ENCODE assay signal across 27 cellular contexts in genomic region chr2:63064661-63065060, GRCh38. TPM values are rescaled to one million over a fixed set of nuclear protein-coding genes. Genes with fewer than 3 reads are reported as not detected.
"Had no signal": no experiment of that assay in that cellular context is flagged by ENCODE, and none has a peak within 500 bp of the region (broad histone marks: within the 10 kb centered on the region; RNA-seq: fewer than 3 reads in every experiment).

No MANE protein-coding gene starts in this region.

- H3K4me3 ChIP-seq: stomach, suprapubic skin, testis, thoracic aorta, thyroid gland, tibial artery, tibial nerve, transverse colon, upper lobe of left lung, upper lobe of right lung, uterus had no signal

- H3K27me3 ChIP-seq: testis had no signal

- H3K36me3 ChIP-seq: stomach, suprapubic skin, thoracic aorta, thyroid gland, tibial artery, tibial nerve, transverse colon, upper lobe of left lung, upper lobe of right lung, uterus had no signal

- H3K4me1 ChIP-seq: testis, upper lobe of right lung, uterus had no signal

- H3K9me3 ChIP-seq: suprapubic skin, testis, thoracic aorta, thyroid gland, tibial artery, tibial nerve, transverse colon, upper lobe of right lung, uterus had no signal

- ATAC-seq: stimulated activated effector memory CD8-positive, alpha-beta T cell treated with anti-CD3 and anti-CD28 coated beads, Interleukin-12 subunit alpha, Interleukin-12 subunit beta, amount 100 ng/mL, for 72 hours; stimulated activated memory B cell treated with anti-CD40 and anti-IgM and Interleukin-4, amounts not matched to agents 10 μg/mL and 1 μg/mL and 100 μg/mL, for 72 hours; stimulated activated naive B cell treated with anti-CD40 and anti-IgM and Interleukin-4, amounts not matched to agents 10 μg/mL and 1 μg/mL and 100 μg/mL, for 72 hours; stimulated activated naive CD8-positive, alpha-beta T cell treated with anti-CD3 and anti-CD28 coated beads, Interleukin-15, amount 100 ng/mL, for 72 hours; stimulated activated naive CD8-positive, alpha-beta T cell treated with anti-CD3 and anti-CD28 coated beads, Interleukin-15, Interleukin-2, amounts not matched to agents 100 U/mL and 50 U/mL, for 24 hours; upper lobe of right lung had no signal

- DNase-seq: stimulated activated CD4-positive, alpha-beta T cell treated with anti-CD3 and anti-CD28 coated beads, Interleukin-2, amount 100 ng/mL, for 48 hours; stimulated activated CD4-positive, alpha-beta T cell treated with anti-CD3 and anti-CD28 coated beads, Interleukin-4, amount 100 ng/mL, for 1 hour; stimulated activated CD4-positive, alpha-beta T cell treated with anti-CD3 and anti-CD28 coated beads, Interleukin-4, amount 100 ng/mL, for 24 hours; stimulated activated CD4-positive, alpha-beta T cell treated with anti-CD3 and anti-CD28 coated beads, Interleukin-4, amount 100 ng/mL, for 4 hours; stimulated activated CD8-positive, alpha-beta memory T cell treated with anti-CD3 and anti-CD28 coated beads, Interleukin-4, amount 100 ng/mL, for 48 hours; stimulated activated naive B cell treated with anti-CD40 and anti-IgM and Interleukin-4, amounts not matched to agents 10 μg/mL and 1 μg/mL and 100 μg/mL, for 72 hours; stimulated activated naive CD4-positive, alpha-beta T cell; stimulated activated naive CD4-positive, alpha-beta T cell treated with Interleukin-2 at 50 U/mL for 16 hours; stimulated activated naive CD8-positive, alpha-beta T cell treated with anti-CD3 and anti-CD28 coated beads, Interleukin-15, amount 100 ng/mL, for 72 hours; stimulated activated naive CD8-positive, alpha-beta T cell treated with anti-CD3 and anti-CD28 coated beads, Interleukin-15, Interleukin-2, amounts not matched to agents 100 U/mL and 50 U/mL, for 24 hours; stomach; substantia nigra; thyroid gland; tibial artery; transverse colon; trophoblast cell; upper lobe of left lung; upper lobe of right lung; uterus had no signal

- H3K27ac ChIP-seq: stomach, suprapubic skin, testis, thoracic aorta, thyroid gland, tibial artery, tibial nerve, transverse colon, upper lobe of left lung, upper lobe of right lung, uterus had no signal

RNA-seq across cellular contexts. Expression of gene OTX1, which starts 14.0 kb away (rescaled TPM):
- total RNA-seq: stomach, subcutaneous adipose tissue, thoracic aorta, thyroid gland, tibial nerve, transverse colon, upper lobe of right lung, urinary bladder, uterus had no signal
